ENCODE assay signal across 13 cellular contexts in genomic region chr18:59833785-59834184, GRCh38.
DNase-seq lines count a peak whose midpoint lies in the region; ATAC-seq and TF ChIP-seq lines count a peak whose summit lies in the region.
"Had no signal": no experiment of that assay in that cellular context is flagged by ENCODE, and none has a peak within 500 bp of the region (broad histone marks: within the 10 kb centered on the region; RNA-seq: fewer than 3 reads in every experiment).

No MANE protein-coding gene starts in this region.

- TF ChIP-seq CTCF in endodermal cell (conservative IDR thresholded peaks at IDR 0.05), result no peak

- H3K27ac ChIP-seq in endodermal cell (ENCODE audit: low read depth, low read length), result no peak overlapping the region
- H3K27ac ChIP-seq: pancreas had no signal

- no peak overlapping the region for H3K9ac ChIP-seq in endodermal cell (ENCODE audit: extremely low read depth, low read length, poor library complexity, severe bottlenecking)

- no peaks in the 10 kb centered on the region for H3K9me3 Mint-ChIP-seq in activated CD4-positive, alpha-beta T cell treated with anti-CD3 and anti-CD28 coated beads for 36 hours (ENCODE audit: low read depth)
- H3K9me3 Mint-ChIP-seq in endodermal cell, result no peaks in the 10 kb centered on the region
- H3K9me3 Mint-ChIP-seq: activated naive CD4-positive, alpha-beta T cell treated with anti-CD3 and anti-CD28 coated beads, Interleukin-2, amount 50 U/mL, for 24 hours had no signal

- H3K4me1 ChIP-seq in endodermal cell (ENCODE audit: control insufficient read depth, insufficient read depth, low read length), result peaks cover 4% of the 10 kb centered on the region
- H3K4me1 ChIP-seq: pancreas had no signal

- ATAC-seq in activated CD4-positive, alpha-beta T cell treated with anti-CD3 and anti-CD28 coated beads for 36 hours, result peak; percentile 82
- ATAC-seq in GM21360 (IDR thresholded peaks at IDR 0.05; ENCODE audit: unreplicated experiment) (peak; percentile 64), HG03045 (IDR thresholded peaks at IDR 0.05; ENCODE audit: unreplicated experiment) (peak; percentile 92)
- ATAC-seq: pancreas had no signal

- peak; percentile 48 for DNase-seq in activated CD4-positive, alpha-beta T cell treated with anti-CD3 and anti-CD28 coated beads for 36 hours
- no peak for DNase-seq in activated CD4-positive, alpha-beta T cell treated with anti-CD3 and anti-CD28 coated beads, Interleukin-2, amount 50 U/mL, for 4 hours
- no peak for DNase-seq in endodermal cell
- no peak for DNase-seq in NCI-H2171 treated with DMSO at 0.1 percent for 48 hours (lab: John Stamatoyannopoulos, UW)
- DNase-seq in AG08396 (ENCODE audit: low spot score), result no peak
- DNase-seq in SKM-1 treated with dmso at 0.1 percent for 144 hours (lab: John Stamatoyannopoulos, UW; ENCODE audit: unreplicated experiment), result no peak
- DNase-seq: 8988T, islet precursor cell, NCI-H524 treated with DMSO at 0.1 percent for 48 hours, pancreas had no signal

- no peak overlapping the region for H3K27ac Mint-ChIP-seq in activated CD4-positive, alpha-beta T cell treated with anti-CD3 and anti-CD28 coated beads for 36 hours
- H3K27ac Mint-ChIP-seq in endodermal cell, result peak overlapping the region; percentile 57
- H3K27ac Mint-ChIP-seq: activated naive CD4-positive, alpha-beta T cell treated with anti-CD3 and anti-CD28 coated beads, Interleukin-2, amount 50 U/mL, for 24 hours had no signal

- 42% methylated on average over 3 of the region's 3 CpGs; no CpG with 5 or more reads in 1 of the 2 experiments for WGBS in endodermal cell (ENCODE audit: insufficient coverage in 1 of 2, insufficient read length in 1 of 2), 2 experiments

- no peaks in the 10 kb centered on the region for H3K36me3 ChIP-seq in endodermal cell (ENCODE audit: control insufficient read depth, insufficient read depth, low read length)
- H3K36me3 ChIP-seq: pancreas had no signal

- no peak overlapping the region for H3K4me3 ChIP-seq in endodermal cell (ENCODE audit: low read length)
- H3K4me3 ChIP-seq: pancreas had no signal

- H3K4me1 Mint-ChIP-seq in activated CD4-positive, alpha-beta T cell treated with anti-CD3 and anti-CD28 coated beads for 36 hours, result peaks cover 10% of the 10 kb centered on the region
- peaks cover 58% of the 10 kb centered on the region for H3K4me1 Mint-ChIP-seq in endodermal cell
- H3K4me1 Mint-ChIP-seq: activated naive CD4-positive, alpha-beta T cell treated with anti-CD3 and anti-CD28 coated beads, Interleukin-2, amount 50 U/mL, for 24 hours had no signal

- H3K36me3 Mint-ChIP-seq in activated CD4-positive, alpha-beta T cell treated with anti-CD3 and anti-CD28 coated beads for 36 hours (ENCODE audit: low read depth), result no peaks in the 10 kb centered on the region
- no peaks in the 10 kb centered on the region for H3K36me3 Mint-ChIP-seq in endodermal cell (ENCODE audit: low read depth)
- H3K36me3 Mint-ChIP-seq: activated naive CD4-positive, alpha-beta T cell treated with anti-CD3 and anti-CD28 coated beads, Interleukin-2, amount 50 U/mL, for 24 hours had no signal

- POLR2A ChIA-PET in activated CD4-positive, alpha-beta T cell treated with anti-CD3 and anti-CD28 coated beads for 36 hours (lab: Charles Lee), result interaction anchor here (0.7 to 1.3 kb wide), 2 partner anchors 49 to 67 kb away, joined by 5 read pairs; no protein-coding TSS in a partner anchor

- peaks cover 5% of the 10 kb centered on the region for H3K27me3 Mint-ChIP-seq in activated CD4-positive, alpha-beta T cell treated with anti-CD3 and anti-CD28 coated beads for 36 hours
- peaks cover 1% of the 10 kb centered on the region for H3K27me3 Mint-ChIP-seq in endodermal cell (ENCODE audit: insufficient read depth)

- intact Hi-C loops in activated CD4-positive, alpha-beta T cell treated with anti-CD3 and anti-CD28 coated beads for 36 hours (cut with DNase I, micrococcal nuclease), result loop anchor here in 1 of 2 experiments (1.0 kb wide), 1 partner anchor 94 kb away; no protein-coding TSS in a partner anchor

- no peaks in the 10 kb centered on the region for H3K9me3 ChIP-seq in endodermal cell (ENCODE audit: control insufficient read depth, low read length)
- H3K9me3 ChIP-seq: pancreas had no signal

- H3K27me3 ChIP-seq in endodermal cell (ENCODE audit: control insufficient read depth, insufficient read depth, low read length, poor library complexity, severe bottlenecking), result peaks cover 7% of the 10 kb centered on the region

- CTCF ChIA-PET in activated CD4-positive, alpha-beta T cell treated with anti-CD3 and anti-CD28 coated beads for 36 hours (lab: Charles Lee), result interaction anchor here (0.6 to 1.5 kb wide), 4 partner anchors 10 to 474 kb away, joined by 3 to 4 read pairs (median 3); no protein-coding TSS in a partner anchor

- no peak overlapping the region for H3K4me3 Mint-ChIP-seq in activated CD4-positive, alpha-beta T cell treated with anti-CD3 and anti-CD28 coated beads for 36 hours
- H3K4me3 Mint-ChIP-seq in endodermal cell, result no peak overlapping the region
- H3K4me3 Mint-ChIP-seq: activated naive CD4-positive, alpha-beta T cell treated with anti-CD3 and anti-CD28 coated beads, Interleukin-2, amount 50 U/mL, for 24 hours had no signal
